Comparison of ENCODE assay signal across 22 cellular contexts in genomic region chr6:118876201-118876600, GRCh38. TPM values are rescaled to one million over a fixed set of nuclear protein-coding genes. Genes with fewer than 3 reads are reported as not detected.
DNase-seq lines count a peak whose midpoint lies in the region; ATAC-seq, FAIRE-seq and TF ChIP-seq lines count a peak whose summit lies in the region.
"Had no signal": no experiment of that assay in that cellular context is flagged by ENCODE, and none has a peak within 500 bp of the region (broad histone marks: within the 10 kb centered on the region; RNA-seq: fewer than 3 reads in every experiment).

No MANE protein-coding gene starts in this region.

- TF ChIP-seq CTCF in A549 (IDR thresholded peaks at IDR 0.05) (no peak), fibroblast of lung (conservative IDR thresholded peaks at IDR 0.05 in 1 of 2, IDR thresholded peaks at IDR 0.05 in 1 of 2; ENCODE audit: low read depth in 1 of 2, low read length in 2 of 2) (no peak)

- no peaks in the 10 kb centered on the region for H3K27me3 ChIP-seq in SJSA1 (replicated peaks)
- no peaks in the 10 kb centered on the region for H3K27me3 ChIP-seq in fibroblast of lung (ENCODE audit: control insufficient read depth, insufficient read depth, low read length)
- H3K27me3 ChIP-seq: body of pancreas, gastrocnemius medialis had no signal

- no peak for TF ChIP-seq EP300 in A549 (IDR thresholded peaks at IDR 0.05)

- POLR2A ChIA-PET in A549 (lab: Yijun Ruan, JAX) = no interaction called here

- H3K79me2 ChIP-seq in fibroblast of lung (ENCODE audit: control insufficient read depth, insufficient read depth, low read length) = no peaks in the 10 kb centered on the region

- H2AFZ ChIP-seq in fibroblast of lung (ENCODE audit: low read length) = no peak overlapping the region

- peaks cover 1% of the 10 kb centered on the region for H3K9me3 Mint-ChIP-seq in activated naive CD8-positive, alpha-beta T cell treated with anti-CD3 and anti-CD28 coated beads for 36 hours
- H3K9me3 Mint-ChIP-seq: CD14-positive monocyte had no signal

- DNase-seq in A549 (ENCODE audit: low read depth in 1 of 2, low spot score in 1 of 2) (peak; percentile 5 to 6), HCEC 1CT (peak; percentile 70), SJSA1 (ENCODE audit: low read depth in 1 of 2, low spot score in 2 of 2) (peak in 1 of 2 experiments; percentile 22), fibroblast of lung (ENCODE audit: low read depth in 2 of 2) (peak in 1 of 2 donors; percentile 44), NCI-H187 (lab: John Stamatoyannopoulos, UW) (no peak)
- no peak for DNase-seq in activated naive CD8-positive, alpha-beta T cell treated with anti-CD3 and anti-CD28 coated beads for 36 hours
- DNase-seq: ACHN; activated CD8-positive, alpha-beta memory T cell treated with anti-CD3 and anti-CD28 coated beads for 24 hours; activated naive CD4-positive, alpha-beta T cell treated with anti-CD3 and anti-CD28 coated beads, Interleukin-2, amount 50 U/mL, for 16 hours; activated T-cell treated with anti-CD3 and anti-CD28 coated beads, Interleukin-2, amount 50 U/mL, for 48 hours; body of pancreas; cortex of kidney; DMS 273 treated with DMSO at 0.1 percent for 48 hours; gastrocnemius medialis; NCI-H1417 treated with DMSO at 0.1 percent for 48 hours; NCI-H2171 treated with DMSO at 0.1 percent for 48 hours; SK-N-SH; stimulated activated CD4-positive, alpha-beta T cell treated with anti-CD3 and anti-CD28 coated beads, Interleukin-12 subunit alpha, Interleukin-12 subunit beta, amount 100 ng/mL, for 4 hours; stimulated activated CD8-positive, alpha-beta memory T cell treated with anti-CD3 and anti-CD28 coated beads, Interleukin-4, amount 100 ng/mL, for 48 hours had no signal

- H3K4me1 ChIP-seq in A549 (peaks cover 18% of the 10 kb centered on the region), SJSA1 (replicated peaks) (peaks cover 23% of the 10 kb centered on the region), fibroblast of lung (ENCODE audit: control insufficient read depth, extremely low read depth, insufficient read depth, low read length) (peaks cover 2% of the 10 kb centered on the region)

- H4K20me1 ChIP-seq in fibroblast of lung (ENCODE audit: control insufficient read depth, extremely low read depth, insufficient read depth, low read length) = no peaks in the 10 kb centered on the region

- TF ChIP-seq RAD21 in A549 (conservative IDR thresholded peaks at IDR 0.05 in 1 of 2, IDR thresholded peaks at IDR 0.05 in 1 of 2) = no peak

- 10% methylated on average over 1 of the region's 1 CpG for WGBS in A549 (ENCODE audit: missing lambda C conversion rate)

- H3K9me3 ChIP-seq in A549 = no peaks in the 10 kb centered on the region
- no peaks in the 10 kb centered on the region for H3K9me3 ChIP-seq in SJSA1 (replicated peaks)
- H3K9me3 ChIP-seq in fibroblast of lung (ENCODE audit: control insufficient read depth, insufficient read depth, low read depth, low read length) = no peaks in the 10 kb centered on the region
- H3K9me3 ChIP-seq: body of pancreas, gastrocnemius medialis, SK-N-SH had no signal

- ATAC-seq in A549 (peak; percentile 64 to 76; a peak in 3 of 6 replicates), GM21515 (IDR thresholded peaks at IDR 0.05; ENCODE audit: unreplicated experiment) (no peak), GM21717 (IDR thresholded peaks at IDR 0.05; ENCODE audit: unreplicated experiment) (no peak)
- ATAC-seq: gastrocnemius medialis had no signal

- no peaks in the 10 kb centered on the region for H3K27me3 Mint-ChIP-seq in activated naive CD8-positive, alpha-beta T cell treated with anti-CD3 and anti-CD28 coated beads for 36 hours

- CTCF ChIA-PET in A549 (lab: Yijun Ruan, JAX) = no interaction called here

- no peak overlapping the region for H3K4me3 Mint-ChIP-seq in activated naive CD8-positive, alpha-beta T cell treated with anti-CD3 and anti-CD28 coated beads for 36 hours
- H3K4me3 Mint-ChIP-seq: CD14-positive monocyte had no signal

- H3K27ac Mint-ChIP-seq in activated naive CD8-positive, alpha-beta T cell treated with anti-CD3 and anti-CD28 coated beads for 36 hours = no peak overlapping the region
- H3K27ac Mint-ChIP-seq: CD14-positive monocyte had no signal

- FAIRE-seq in A549 (lab: Jason Lieb, UNC) = no peak

- H3K36me3 Mint-ChIP-seq in activated naive CD8-positive, alpha-beta T cell treated with anti-CD3 and anti-CD28 coated beads for 36 hours = peaks cover 43% of the 10 kb centered on the region

- H3K4me1 Mint-ChIP-seq in activated naive CD8-positive, alpha-beta T cell treated with anti-CD3 and anti-CD28 coated beads for 36 hours = peaks cover 38% of the 10 kb centered on the region

- no peak overlapping the region for H3K4me3 ChIP-seq in A549
- no peak overlapping the region for H3K4me3 ChIP-seq in SJSA1
- no peak overlapping the region for H3K4me3 ChIP-seq in fibroblast of lung (replicated peaks in 1 of 4; ENCODE audit: control extremely low read depth in 1 of 4, insufficient read depth in 1 of 4, low read depth in 3 of 4, low read length in 4 of 4)
- H3K4me3 ChIP-seq: body of pancreas, gastrocnemius medialis had no signal

- no peak overlapping the region for H3K27ac ChIP-seq in A549
- H3K27ac ChIP-seq in SJSA1 = peak overlapping the region; percentile 11; the same call in 1 of the 2 replicates
- peak overlapping the region; percentile 18 for H3K27ac ChIP-seq in fibroblast of lung (ENCODE audit: insufficient read depth, low read length)
- H3K27ac ChIP-seq: gastrocnemius medialis had no signal

- no peak for TF ChIP-seq POLR2A in A549 (IDR thresholded peaks at IDR 0.05; ENCODE audit: low read length)

- H3K36me3 ChIP-seq in SJSA1 (no peaks in the 10 kb centered on the region), fibroblast of lung (ENCODE audit: control insufficient read depth, insufficient read depth, low read length) (no peaks in the 10 kb centered on the region)
- H3K36me3 ChIP-seq: gastrocnemius medialis had no signal

- H3K9ac ChIP-seq in fibroblast of lung (ENCODE audit: insufficient read depth, low read length) = no peak overlapping the region
- H3K9ac ChIP-seq: SK-N-SH had no signal

- H3K4me2 ChIP-seq in A549 = peak overlapping the region; percentile 59
- peak overlapping the region; percentile 29 for H3K4me2 ChIP-seq in fibroblast of lung (ENCODE audit: extremely low read depth, insufficient read depth, low read length)
- H3K4me2 ChIP-seq: SK-N-SH had no signal

TF ChIP-seq in A549, 52 proteins besides CTCF, POLR2A, EP300 and RAD21:
- TF ChIP-seq HDAC2 (IDR thresholded peaks at IDR 0.05) (no peak), TP53 (CRISPR knock-in tag; IDR thresholded peaks at IDR 0.05) (no peak), FOSB (CRISPR knock-in tag; IDR thresholded peaks at IDR 0.05) (no peak), FOSL2 (IDR thresholded peaks at IDR 0.05) (no peak), FOSL2 (CRISPR knock-in tag; IDR thresholded peaks at IDR 0.05) (peak; percentile 40; the same call in 1 of the 2 replicates), NPAS2 (CRISPR knock-in tag; IDR thresholded peaks at IDR 0.05; ENCODE audit: borderline replicate concordance) (no peak), EHF (CRISPR knock-in tag; IDR thresholded peaks at IDR 0.05) (no peak)

RNA-seq across cellular contexts. Expression of gene ASF1A, which starts 17.8 kb away (rescaled TPM):
- polyA plus RNA-seq in A549 (2011; rRNA removed) = 15.9 and 24.6 TPM in 2 replicates
- 3.6 and 6.4 TPM in 2 replicates for polyA plus RNA-seq in A549 (2012; cell fraction: cytosol; rRNA removed)
- 4.3 and 5.6 TPM in 2 replicates for polyA plus RNA-seq in A549 (2012; cell fraction: nucleus; rRNA removed)
- 11.8 to 13.1 TPM (median 12.2 TPM) in 3 replicates for polyA plus RNA-seq in A549 (2017; fragmentation: RNase III; extraction: RNeasy Plus Mini Kit Qiagen cat#74134 plus additional on column Dnase treatment)
- 6.1 and 8.3 TPM in 2 replicates for polyA minus RNA-seq in A549 (2011; rRNA and poly(A)+ RNA removed)
- total RNA-seq in SJSA1 (2014; rRNA removed; shearing (Covaris generic)) = 38.4 and 51.9 TPM in 2 replicates
- total RNA-seq in fibroblast of lung = 16.7 and 20.3 TPM in 2 replicates
- 16.5 and 21.4 TPM in 2 replicates for polyA plus RNA-seq in fibroblast of lung
- 11.4 and 18.3 TPM in 2 replicates for polyA plus RNA-seq in fibroblast of lung (2012)
- 0.63 TPM in 1 of 2 replicates, not detected in the other for polyA minus RNA-seq in fibroblast of lung (ENCODE audit: low replicate concordance)
- total RNA-seq in activated naive CD8-positive, alpha-beta T cell treated with anti-CD3 and anti-CD28 coated beads for 36 hours = 10 to 100 TPM; 39.9 to 42.7 TPM

RNA-seq across cellular contexts. Expression of gene MCM9, which starts 58.8 kb away (rescaled TPM):
- polyA plus RNA-seq in A549 (2011; rRNA removed) (5.4 and 6.0 TPM in 2 replicates), A549 (2017; fragmentation: RNase III; extraction: RNeasy Plus Mini Kit Qiagen cat#74134 plus additional on column Dnase treatment) (5.1 to 6.0 TPM (median 5.7 TPM) in 3 replicates), fibroblast of lung (1.2 and 2.0 TPM in 2 replicates)
- 1.9 and 2.2 TPM in 2 replicates for polyA plus RNA-seq in A549 (2012; cell fraction: cytosol; rRNA removed)
- polyA plus RNA-seq in A549 (2012; cell fraction: nucleus; rRNA removed) = 2.1 and 3.5 TPM in 2 replicates
- 10.6 and 11.9 TPM in 2 replicates for polyA minus RNA-seq in A549 (2011; rRNA and poly(A)+ RNA removed)
- 6.7 and 8.0 TPM in 2 replicates for total RNA-seq in SJSA1 (2014; rRNA removed; shearing (Covaris generic))
- total RNA-seq in fibroblast of lung = 9.6 and 12.3 TPM in 2 replicates
- 4.1 and 5.7 TPM in 2 replicates for polyA plus RNA-seq in fibroblast of lung (2012)
- polyA minus RNA-seq in fibroblast of lung (ENCODE audit: low replicate concordance) = 0.04 and 1.2 TPM in 2 replicates
- total RNA-seq in activated naive CD8-positive, alpha-beta T cell treated with anti-CD3 and anti-CD28 coated beads for 36 hours = 10 to 100 TPM; 20.0 to 20.3 TPM

Comparison
In these comparisons a context has a peak if more than half of its experiments do, and no peak if none do; other contexts are left out.
1. ATAC-seq: peak in A549 (2 of 2); none in GM21515 (single experiment) and GM21717 (single experiment).
2. DNase-seq: peak in A549 (2 of 2) and HCEC 1CT (single experiment); none in activated naive CD8-positive, alpha-beta T cell treated with anti-CD3 and anti-CD28 coated beads for 36 hours (single experiment) and NCI-H187 (0 of 2).
3. H3K27ac ChIP-seq: peak in SJSA1 (single experiment) and fibroblast of lung (single experiment); none in A549 (0 of 2).